In the genomic region with DNA sequence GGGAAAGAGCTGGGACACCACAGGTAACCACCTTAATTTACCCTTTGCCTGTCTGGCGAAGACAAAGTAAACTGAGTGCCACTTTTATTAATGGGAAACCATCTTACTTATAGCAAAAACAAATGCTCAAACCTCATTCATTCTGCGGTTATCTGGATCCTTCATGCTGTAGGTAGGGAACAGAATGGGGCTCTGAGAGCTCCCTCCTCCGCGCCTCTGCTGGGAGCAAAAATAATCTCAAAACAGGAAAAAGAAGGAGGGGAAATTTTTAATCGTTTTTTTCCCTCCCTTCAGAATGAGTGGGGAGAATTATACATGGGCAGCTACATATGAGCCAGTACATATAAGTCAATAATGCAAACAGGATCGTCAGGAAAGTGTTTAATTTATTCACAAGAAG, we compare ENCODE assay signal across 23 cellular contexts.
DNase-seq lines count a peak whose midpoint lies in the region; ATAC-seq, FAIRE-seq and TF ChIP-seq lines count a peak whose summit lies in the region.
"Had no signal": no experiment of that assay in that cellular context is flagged by ENCODE, and none has a peak within 500 bp of the region (broad histone marks: within the 10 kb centered on the region; RNA-seq: fewer than 3 reads in every experiment).

No MANE protein-coding gene starts in this region.

- SMC1A ChIA-PET in GM12878 (lab: Charles Lee; ENCODE audit: uncharacterized antibody, unreplicated experiment), result interaction anchor here (0.6 to 8.2 kb wide), 15 partner anchors 10 to 348 kb away, joined by 3 to 116 read pairs (median 15); no protein-coding TSS in a partner anchor

- H3K27me3 Mint-ChIP-seq in activated CD4-positive, alpha-beta T cell treated with anti-CD3 and anti-CD28 coated beads for 36 hours, result no peaks in the 10 kb centered on the region
- H3K27me3 Mint-ChIP-seq in stimulated activated naive CD8-positive, alpha-beta T cell treated with anti-CD3 and anti-CD28 coated beads, Interleukin-15, Interleukin-2, amounts not matched to agents 100 ng/mL and 50 ng/mL, for 24 hours, result no peaks in the 10 kb centered on the region
- no peaks in the 10 kb centered on the region for H3K27me3 Mint-ChIP-seq in stimulated activated naive CD8-positive, alpha-beta T cell treated with anti-CD3 and anti-CD28 coated beads, Interleukin-15, amount 100 ng/mL, for 72 hours

- H3K36me3 ChIP-seq in GM12878 (ENCODE audit: control insufficient read depth in 2 of 2, insufficient read depth in 2 of 2, low read length in 1 of 2) (peaks cover 0 to 2% of the 10 kb centered on the region in 2 experiments; a peak in 1 of 4 replicates), upper lobe of left lung (no peaks in the 10 kb centered on the region)
- H3K36me3 ChIP-seq: BE2C had no signal

- CTCF ChIA-PET in activated CD4-positive, alpha-beta T cell treated with anti-CD3 and anti-CD28 coated beads for 36 hours (lab: Charles Lee), result interaction anchor here (0.9 to 3.7 kb wide), 4 partner anchors 12 to 99 kb away, joined by 3 to 15 read pairs (median 4); no protein-coding TSS in a partner anchor
- CTCF ChIA-PET in GM12878 (lab: Yijun Ruan, JAX), result interaction anchor here (1.8 to 5.9 kb wide), 5 partner anchors 15 to 348 kb away, joined by 6 to 41 read pairs (median 24); no protein-coding TSS in a partner anchor

- H3K4me1 Mint-ChIP-seq in activated CD4-positive, alpha-beta T cell treated with anti-CD3 and anti-CD28 coated beads for 36 hours, result peaks cover 55% of the 10 kb centered on the region
- peaks cover 58% of the 10 kb centered on the region for H3K4me1 Mint-ChIP-seq in stimulated activated naive CD8-positive, alpha-beta T cell treated with anti-CD3 and anti-CD28 coated beads, Interleukin-15, Interleukin-2, amounts not matched to agents 100 ng/mL and 50 ng/mL, for 24 hours (ENCODE audit: low read depth)
- peaks cover 44% of the 10 kb centered on the region for H3K4me1 Mint-ChIP-seq in stimulated activated naive CD8-positive, alpha-beta T cell treated with anti-CD3 and anti-CD28 coated beads, Interleukin-15, amount 100 ng/mL, for 72 hours

- H3K4me3 ChIP-seq in GM12878 (no peak overlapping the region), upper lobe of left lung (no peak overlapping the region)
- H3K4me3 ChIP-seq: GM23338 had no signal

- H2AFZ ChIP-seq in GM12878 (ENCODE audit: control insufficient read depth, low read depth, low read length), result no peak overlapping the region
- H2AFZ ChIP-seq: GM23338 had no signal

- H3K4me2 ChIP-seq in GM12878 (ENCODE audit: control insufficient read depth, insufficient read depth), result 0 out of 2 replicates have a peak overlapping the region, but pooled peaks have one; percentile 31
- H3K4me2 ChIP-seq: GM23338 had no signal

- peaks cover 34% of the 10 kb centered on the region for H3K4me1 ChIP-seq in GM12878 (ENCODE audit: control insufficient read depth, insufficient read depth, low read length)
- H3K4me1 ChIP-seq in upper lobe of left lung, result peaks cover 0 to 8% (median 5%) of the 10 kb centered on the region in 4 donors

- TF ChIP-seq POLR2A in GM12878 (IDR thresholded peaks at IDR 0.05; ENCODE audit: low read depth, low read length), result no peak
- TF ChIP-seq POLR2A in upper lobe of left lung (IDR thresholded peaks at IDR 0.05), result no peak

- 88% methylated on average over 6 of the region's 6 CpGs for WGBS in GM12878 (ENCODE audit: insufficient coverage, insufficient replicate concordance, low lambda C conversion rate, missing lambda C conversion rate)
- WGBS in upper lobe of left lung, 2 donors, result 84 to 87% methylated on average over 6 of the region's 6 CpGs

- H4K20me1 ChIP-seq in GM12878 (ENCODE audit: control insufficient read depth, insufficient read depth), result no peaks in the 10 kb centered on the region

- H3K9ac ChIP-seq in GM12878 (ENCODE audit: control insufficient read depth, insufficient read depth, low read length), result no peak overlapping the region

- in situ Hi-C loops in GM12878 (cut with MboI), result loop anchor here (10.0 kb wide), 1 partner anchor 349 kb away; the partner anchor contains the start of gene ATXN1

- TF ChIP-seq CTCF in GM12878 (IDR thresholded peaks at IDR 0.05 in 2 of 3, conservative IDR thresholded peaks at IDR 0.05 in 1 of 3; ENCODE audit: control insufficient read depth in 2 of 3, extremely low read depth in 1 of 3, insufficient read depth in 1 of 3, low read depth in 3 of 3, low read length in 3 of 3) (no peak), upper lobe of left lung (IDR thresholded peaks at IDR 0.05) (no peak)

- RAD21 ChIA-PET in GM12878 (lab: Charles Lee; ENCODE audit: unreplicated experiment), result interaction anchor here (1.2 to 5.7 kb wide), 4 partner anchors 51 to 74 kb away, joined by 3 to 79 read pairs (median 26); no protein-coding TSS in a partner anchor

- no peak for TF ChIP-seq RAD21 in GM12878 (IDR thresholded peaks at IDR 0.05; ENCODE audit: insufficient read depth, low read depth, low read length)

- H3K79me2 ChIP-seq in GM12878 (ENCODE audit: control insufficient read depth, insufficient read depth, low read length), result peaks cover 15% of the 10 kb centered on the region

- no peaks in the 10 kb centered on the region for H3K9me3 Mint-ChIP-seq in activated CD4-positive, alpha-beta T cell treated with anti-CD3 and anti-CD28 coated beads for 36 hours (ENCODE audit: low read depth)
- H3K9me3 Mint-ChIP-seq in stimulated activated naive CD8-positive, alpha-beta T cell treated with anti-CD3 and anti-CD28 coated beads, Interleukin-15, Interleukin-2, amounts not matched to agents 100 ng/mL and 50 ng/mL, for 24 hours, result no peaks in the 10 kb centered on the region
- H3K9me3 Mint-ChIP-seq in stimulated activated naive CD8-positive, alpha-beta T cell treated with anti-CD3 and anti-CD28 coated beads, Interleukin-15, amount 100 ng/mL, for 72 hours, result no peaks in the 10 kb centered on the region
- H3K9me3 Mint-ChIP-seq: CD14-positive monocyte, GM23338, H9 had no signal

- H3K36me3 Mint-ChIP-seq in activated CD4-positive, alpha-beta T cell treated with anti-CD3 and anti-CD28 coated beads for 36 hours (ENCODE audit: low read depth), result no peaks in the 10 kb centered on the region
- no peaks in the 10 kb centered on the region for H3K36me3 Mint-ChIP-seq in stimulated activated naive CD8-positive, alpha-beta T cell treated with anti-CD3 and anti-CD28 coated beads, Interleukin-15, Interleukin-2, amounts not matched to agents 100 ng/mL and 50 ng/mL, for 24 hours (ENCODE audit: low read depth)

- TF ChIP-seq EP300 in GM12878 (IDR thresholded peaks at IDR 0.05; ENCODE audit: borderline replicate concordance in 1 of 2, control insufficient read depth in 1 of 2, low read depth in 2 of 2, low read length in 2 of 2) (no peak), upper lobe of left lung (IDR thresholded peaks at IDR 0.05) (no peak)

- no peak for ATAC-seq in activated CD4-positive, alpha-beta T cell treated with anti-CD3 and anti-CD28 coated beads for 36 hours
- ATAC-seq in stimulated activated naive CD8-positive, alpha-beta T cell treated with anti-CD3 and anti-CD28 coated beads, Interleukin-15, amount 100 ng/mL, for 72 hours, result no peak
- ATAC-seq in GM12878, result no peak
- no peak for ATAC-seq in upper lobe of left lung (ENCODE audit: low FRiP score in 2 of 2)
- ATAC-seq: GM23338 had no signal

- DNase-seq in activated CD4-positive, alpha-beta T cell treated with anti-CD3 and anti-CD28 coated beads for 36 hours, result no peak
- DNase-seq in activated CD4-positive, alpha-beta T cell treated with anti-CD3 and anti-CD28 coated beads for 4 hours, result no peak
- DNase-seq in stimulated activated naive CD8-positive, alpha-beta T cell treated with anti-CD3 and anti-CD28 coated beads, Interleukin-15, amount 100 ng/mL, for 72 hours, result no peak
- no peak for DNase-seq in GM12878 (ENCODE audit: low read depth, low spot score)
- no peak for DNase-seq in globus pallidus (ENCODE audit: low spot score)
- DNase-seq in upper lobe of left lung, result no peak
- no peak for DNase-seq in NCI-H146 treated with DMSO at 0.1 percent for 48 hours (lab: John Stamatoyannopoulos, UW; ENCODE audit: unreplicated experiment)
- DNase-seq: ACHN, BE2C, H9, NCI-H1048, NCI-H1417, NCI-H1694 treated with DMSO at 0.1 percent for 48 hours, NCI-H2081, NCI-H2227 treated with DMSO at 0.1 percent for 48 hours, NCI-H526 treated with DMSO at 0.1 percent for 48 hours, SHP77 had no signal

- peak overlapping the region; percentile 61 for H3K27ac Mint-ChIP-seq in activated CD4-positive, alpha-beta T cell treated with anti-CD3 and anti-CD28 coated beads for 36 hours
- peak overlapping the region; percentile 50 for H3K27ac Mint-ChIP-seq in stimulated activated naive CD8-positive, alpha-beta T cell treated with anti-CD3 and anti-CD28 coated beads, Interleukin-15, Interleukin-2, amounts not matched to agents 100 ng/mL and 50 ng/mL, for 24 hours
- no peak overlapping the region for H3K27ac Mint-ChIP-seq in stimulated activated naive CD8-positive, alpha-beta T cell treated with anti-CD3 and anti-CD28 coated beads, Interleukin-15, amount 100 ng/mL, for 72 hours
- H3K27ac Mint-ChIP-seq: CD14-positive monocyte, GM23338, H9 had no signal

- POLR2A ChIA-PET in activated CD4-positive, alpha-beta T cell treated with anti-CD3 and anti-CD28 coated beads for 36 hours (lab: Charles Lee), result interaction anchor here (1.7 kb wide), 1 partner anchor 58 kb away, joined by 5 read pairs; no protein-coding TSS in a partner anchor
- POLR2A ChIA-PET in GM12878 (lab: Charles Lee), result interaction anchor here (0.6 to 2.5 kb wide), 9 partner anchors 11 to 60 kb away, joined by 3 to 10 read pairs (median 4); no protein-coding TSS in a partner anchor

- H3K9me3 ChIP-seq in GM12878 (replicated peaks; ENCODE audit: control insufficient read depth, insufficient read depth, low read length) (no peaks in the 10 kb centered on the region), upper lobe of left lung (no peaks in the 10 kb centered on the region)
- H3K9me3 ChIP-seq: BE2C had no signal

- H3K27me3 ChIP-seq in GM12878 (replicated peaks in 1 of 2; ENCODE audit: control insufficient read depth in 2 of 2, insufficient read depth in 2 of 2, low read length in 1 of 2) (no peaks in the 10 kb centered on the region), upper lobe of left lung (no peaks in the 10 kb centered on the region)
- H3K27me3 ChIP-seq: BE2C had no signal

- intact Hi-C loops in activated CD4-positive, alpha-beta T cell treated with anti-CD3 and anti-CD28 coated beads for 36 hours (cut with DNase I, micrococcal nuclease), result no loop called here
- intact Hi-C loops in GM12878 (cut with micrococcal nuclease; ENCODE audit: unreplicated experiment), result no loop called here

- H3K27ac ChIP-seq in GM12878 (ENCODE audit: control insufficient read depth, insufficient read depth) (peak overlapping the region; percentile 93), upper lobe of left lung (no peak overlapping the region)
- H3K27ac ChIP-seq: 22Rv1, RWPE1 had no signal

- FAIRE-seq in GM12878 (lab: Jason Lieb, UNC), result no peak
- FAIRE-seq: D721Med had no signal

- no TSS peak for BruUV-seq in GM12878 (replicated peaks; lab: Mats Ljungman, UMichigan)

- no peak overlapping the region for H3K4me3 Mint-ChIP-seq in activated CD4-positive, alpha-beta T cell treated with anti-CD3 and anti-CD28 coated beads for 36 hours
- H3K4me3 Mint-ChIP-seq in stimulated activated naive CD8-positive, alpha-beta T cell treated with anti-CD3 and anti-CD28 coated beads, Interleukin-15, Interleukin-2, amounts not matched to agents 100 ng/mL and 50 ng/mL, for 24 hours, result no peak overlapping the region
- H3K4me3 Mint-ChIP-seq in stimulated activated naive CD8-positive, alpha-beta T cell treated with anti-CD3 and anti-CD28 coated beads, Interleukin-15, amount 100 ng/mL, for 72 hours, result no peak overlapping the region
- H3K4me3 Mint-ChIP-seq: CD14-positive monocyte, GM23338, H9 had no signal

Comparison
In these comparisons a context has a peak if more than half of its experiments do, and no peak if none do; other contexts are left out.
1. H3K27ac Mint-ChIP-seq: peak in activated CD4-positive, alpha-beta T cell treated with anti-CD3 and anti-CD28 coated beads for 36 hours (single experiment) and stimulated activated naive CD8-positive, alpha-beta T cell treated with anti-CD3 and anti-CD28 coated beads, Interleukin-15, Interleukin-2, amounts not matched to agents 100 ng/mL and 50 ng/mL, for 24 hours (single experiment); none in stimulated activated naive CD8-positive, alpha-beta T cell treated with anti-CD3 and anti-CD28 coated beads, Interleukin-15, amount 100 ng/mL, for 72 hours (0 of 2).